24 cellular contexts compared by ENCODE assay signal in the genomic region with DNA sequence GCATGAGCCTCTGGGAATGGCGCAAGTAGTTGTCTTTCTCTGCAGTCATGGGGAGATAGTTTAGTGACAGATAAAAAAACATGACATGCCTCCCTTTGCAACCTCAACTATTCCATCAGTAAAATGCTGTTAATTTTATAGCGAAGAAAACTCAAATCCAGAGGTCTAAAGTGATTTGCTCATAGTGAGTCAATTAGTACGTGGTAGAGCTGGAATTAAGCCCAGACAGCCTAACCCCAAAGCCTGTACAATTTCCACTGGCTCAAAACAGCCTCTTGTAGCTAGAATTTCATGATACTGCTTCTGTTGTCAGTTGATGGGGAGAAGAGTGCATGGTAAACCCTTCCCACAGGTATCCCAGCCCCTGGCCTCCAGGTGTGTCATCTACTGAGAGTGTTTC.
"Had no signal": no experiment of that assay in that cellular context is flagged by ENCODE, and none has a peak within 500 bp of the region (broad histone marks: within the 10 kb centered on the region; RNA-seq: fewer than 3 reads in every experiment).

No MANE protein-coding gene starts in this region.

- H3K27me3 ChIP-seq: colonic mucosa, neural progenitor cell, sigmoid colon, vagina had no signal

- H3K4me3 ChIP-seq: colonic mucosa, dorsolateral prefrontal cortex, left ventricle myocardium inferior, neural progenitor cell, sigmoid colon, thoracic aorta, vagina had no signal

- H3K9me3 ChIP-seq: colonic mucosa, left ventricle myocardium inferior, sigmoid colon, thoracic aorta, vagina had no signal

- H3K36me3 Mint-ChIP-seq: activated naive CD4-positive, alpha-beta T cell treated with anti-CD3 and anti-CD28 coated beads, Interleukin-2, amount 10 ng/mL, durations not matched to agents 7 days and 5 days; mesothelial cell of epicardium; naive thymus-derived CD8-positive, alpha-beta T cell; neural progenitor cell; type B pancreatic cell had no signal

- H3K9me3 Mint-ChIP-seq: activated CD4-positive, alpha-beta memory T cell treated with anti-CD3 and anti-CD28 coated beads, Interleukin-2, amount 10 ng/mL, durations not matched to agents 7 days and 5 days; activated naive CD4-positive, alpha-beta T cell treated with anti-CD3 and anti-CD28 coated beads, Interleukin-2, amount 10 ng/mL, durations not matched to agents 7 days and 5 days; activated T-cell treated with anti-CD3 and anti-CD28 coated beads, Interleukin-2, amount 50 U/mL, for 72 hours; mesothelial cell of epicardium; neural progenitor cell; type B pancreatic cell had no signal

- H3K27me3 Mint-ChIP-seq: activated B cell treated with CpG ODN at 0.5 μM for 24 hours; activated CD4-positive, alpha-beta memory T cell treated with anti-CD3 and anti-CD28 coated beads, Interleukin-2, amount 10 ng/mL, durations not matched to agents 7 days and 5 days; activated naive CD4-positive, alpha-beta T cell treated with anti-CD3 and anti-CD28 coated beads, Interleukin-2, amount 10 ng/mL, durations not matched to agents 7 days and 5 days; effector memory CD8-positive, alpha-beta T cell; naive thymus-derived CD8-positive, alpha-beta T cell; progenitor cell of endocrine pancreas; type B pancreatic cell had no signal

- H3K27ac ChIP-seq: colonic mucosa, dorsolateral prefrontal cortex, left ventricle myocardium inferior, neural progenitor cell, sigmoid colon, thoracic aorta, vagina had no signal

- DNase-seq: activated B cell treated with CpG ODN at 0.5 μM for 24 hours; activated CD4-positive, alpha-beta memory T cell treated with anti-CD3 and anti-CD28 coated beads, Interleukin-2, amount 10 ng/mL, durations not matched to agents 7 days and 5 days; activated CD4-positive, alpha-beta T cell treated with anti-CD3 and anti-CD28 coated beads for 4 hours; activated effector memory CD4-positive, alpha-beta T cell treated with anti-CD3 and anti-CD28 coated beads, Interleukin-2, amount 50 U/mL, for 16 hours; activated naive CD4-positive, alpha-beta T cell treated with anti-CD3 and anti-CD28 coated beads, Interleukin-2, amount 10 ng/mL, durations not matched to agents 7 days and 5 days; activated T-cell treated with anti-CD3 and anti-CD28 coated beads, Interleukin-2, amount 50 U/mL, for 72 hours; colonic mucosa; dorsolateral prefrontal cortex; effector memory CD8-positive, alpha-beta T cell; hippocampal formation; left ventricle myocardium inferior; naive thymus-derived CD8-positive, alpha-beta T cell; retina; sigmoid colon; stimulated activated CD4-positive, alpha-beta T cell treated with anti-CD3 and anti-CD28 coated beads, Interleukin-4, amount 100 ng/mL, for 1 hour; stimulated activated naive CD4-positive, alpha-beta T cell; T1000 had no signal

- ATAC-seq: activated T-cell treated with anti-CD3 and anti-CD28 coated beads, Interleukin-2, amount 50 U/mL, for 72 hours; effector memory CD8-positive, alpha-beta T cell; esophagus mucosa; naive thymus-derived CD8-positive, alpha-beta T cell had no signal

- H3K4me1 ChIP-seq: colonic mucosa, left ventricle myocardium inferior, sigmoid colon, vagina had no signal

- H3K4me3 Mint-ChIP-seq: activated B cell treated with CpG ODN at 0.5 μM for 24 hours; activated CD4-positive, alpha-beta memory T cell treated with anti-CD3 and anti-CD28 coated beads, Interleukin-2, amount 10 ng/mL, durations not matched to agents 7 days and 5 days; activated naive CD4-positive, alpha-beta T cell treated with anti-CD3 and anti-CD28 coated beads, Interleukin-2, amount 10 ng/mL, durations not matched to agents 7 days and 5 days; activated T-cell treated with anti-CD3 and anti-CD28 coated beads, Interleukin-2, amount 50 U/mL, for 72 hours; effector memory CD8-positive, alpha-beta T cell; mesothelial cell of epicardium; naive thymus-derived CD8-positive, alpha-beta T cell; neural progenitor cell; type B pancreatic cell had no signal

- H3K4me1 Mint-ChIP-seq: activated B cell treated with CpG ODN at 0.5 μM for 24 hours; activated CD4-positive, alpha-beta memory T cell treated with anti-CD3 and anti-CD28 coated beads, Interleukin-2, amount 10 ng/mL, durations not matched to agents 7 days and 5 days; activated naive CD4-positive, alpha-beta T cell treated with anti-CD3 and anti-CD28 coated beads, Interleukin-2, amount 10 ng/mL, durations not matched to agents 7 days and 5 days; mesothelial cell of epicardium; neural progenitor cell had no signal

- H3K36me3 ChIP-seq: colonic mucosa, left ventricle myocardium inferior, neural progenitor cell, sigmoid colon, thoracic aorta, vagina had no signal

- H3K27ac Mint-ChIP-seq: activated B cell treated with CpG ODN at 0.5 μM for 24 hours; activated CD4-positive, alpha-beta memory T cell treated with anti-CD3 and anti-CD28 coated beads, Interleukin-2, amount 10 ng/mL, durations not matched to agents 7 days and 5 days; activated naive CD4-positive, alpha-beta T cell treated with anti-CD3 and anti-CD28 coated beads, Interleukin-2, amount 10 ng/mL, durations not matched to agents 7 days and 5 days; activated T-cell treated with anti-CD3 and anti-CD28 coated beads, Interleukin-2, amount 50 U/mL, for 72 hours; effector memory CD8-positive, alpha-beta T cell; mesothelial cell of epicardium; naive thymus-derived CD8-positive, alpha-beta T cell; neural progenitor cell; progenitor cell of endocrine pancreas; type B pancreatic cell had no signal
